Comparison of ENCODE assay signal across 13 cellular contexts in genomic region chr19:2345794-2346663, GRCh38. TPM values are rescaled to one million over a fixed set of nuclear protein-coding genes. Genes with fewer than 3 reads are reported as not detected.
DNase-seq lines count a peak whose midpoint lies in the region; ATAC-seq, FAIRE-seq and TF ChIP-seq lines count a peak whose summit lies in the region.
"Had no signal": no experiment of that assay in that cellular context is flagged by ENCODE, and none has a peak within 500 bp of the region (broad histone marks: within the 10 kb centered on the region; RNA-seq: fewer than 3 reads in every experiment).

No MANE protein-coding gene starts in this region.

- intact Hi-C loops in endothelial cell of umbilical vein (cut with micrococcal nuclease) (no loop called here), sciatic nerve (cut with DNase I) (no loop called here)

- H3K36me3 ChIP-seq in endothelial cell of umbilical vein (ENCODE audit: control insufficient read depth in 2 of 2, extremely low read depth in 1 of 2, insufficient read depth in 2 of 2, low read length in 2 of 2) = peaks cover 0 to 13% of the 10 kb centered on the region in 2 experiments

- no peaks in the 10 kb centered on the region for H3K27me3 Mint-ChIP-seq in activated T-cell treated with anti-CD3 and anti-CD28 coated beads, Interleukin-2, amount 50 U/mL, for 24 hours

- no peak overlapping the region for H3K4me2 ChIP-seq in endothelial cell of umbilical vein (ENCODE audit: insufficient read depth, low read length)

- TF ChIP-seq CTCF in endothelial cell of umbilical vein (IDR thresholded peaks at IDR 0.05; ENCODE audit: extremely low read depth in 1 of 2, insufficient read depth in 1 of 2, low read depth in 1 of 2, low read length in 2 of 2) = no peak

- H3K27ac ChIP-seq in endothelial cell of umbilical vein (ENCODE audit: insufficient read depth, low read depth, low read length) = no peak overlapping the region
- H3K27ac ChIP-seq: coronary artery had no signal

- CTCF ChIA-PET in endothelial cell of umbilical vein (lab: Charles Lee) = no interaction called here

- no peaks in the 10 kb centered on the region for H3K9me3 ChIP-seq in endothelial cell of umbilical vein (replicated peaks; ENCODE audit: control insufficient read depth, insufficient read depth, low read length)

- H3K9me3 Mint-ChIP-seq in activated T-cell treated with anti-CD3 and anti-CD28 coated beads, Interleukin-2, amount 50 U/mL, for 24 hours = no peaks in the 10 kb centered on the region
- H3K9me3 Mint-ChIP-seq: activated T-helper 2 cell treated with anti-CD3 and anti-CD28 coated beads, Interferon-gamma antibody, Interleukin-2, Interleukin-4, amounts not matched to agents 10 μg/mL and 5 μg/mL and 100 μg/mL, durations not matched to agents 14 hours and 24 hours and 36 hours had no signal

- no peaks in the 10 kb centered on the region for H3K27me3 ChIP-seq in endothelial cell of umbilical vein (ENCODE audit: control insufficient read depth in 2 of 2, insufficient read depth in 2 of 2, low read length in 2 of 2)

- DNase-seq in DMS53 (lab: John Stamatoyannopoulos, UW) (peak; percentile 23), DMS53 treated with DMSO at 0.1 percent for 48 hours (lab: John Stamatoyannopoulos, UW; ENCODE audit: unreplicated experiment) (no peak), NCI-H69 (lab: John Stamatoyannopoulos, UW) (peak; percentile 22), endothelial cell of umbilical vein (ENCODE audit: low read depth, low spot score) (peak; percentile 37), sciatic nerve (ENCODE audit: low spot score) (no peak), EL (no peak), NCI-H128 (lab: John Stamatoyannopoulos, UW; ENCODE audit: unreplicated experiment) (no peak)
- no peak for DNase-seq in activated T-cell treated with anti-CD3 and anti-CD28 coated beads, Interleukin-2, amount 50 U/mL, for 24 hours

- no peak for TF ChIP-seq POLR2A in endothelial cell of umbilical vein (IDR thresholded peaks at IDR 0.05; ENCODE audit: low read depth, low read length)

- no peaks in the 10 kb centered on the region for H3K9me1 ChIP-seq in endothelial cell of umbilical vein (replicated peaks; ENCODE audit: control insufficient read depth, extremely low read depth, insufficient read depth, low read length)

- POLR2A ChIA-PET in endothelial cell of umbilical vein (lab: Charles Lee) = no interaction called here

- H3K4me3 Mint-ChIP-seq in activated T-cell treated with anti-CD3 and anti-CD28 coated beads, Interleukin-2, amount 50 U/mL, for 24 hours = no peak overlapping the region

- no peak overlapping the region for H3K9ac ChIP-seq in endothelial cell of umbilical vein (replicated peaks; ENCODE audit: extremely low read depth, insufficient read depth, low read length)

- no peaks in the 10 kb centered on the region for H4K20me1 ChIP-seq in endothelial cell of umbilical vein (replicated peaks; ENCODE audit: control insufficient read depth, extremely low read depth, insufficient read depth, low read length)

- no peaks in the 10 kb centered on the region for H3K79me2 ChIP-seq in endothelial cell of umbilical vein (ENCODE audit: control insufficient read depth, insufficient read depth, low read length)

- BruUV-seq in endothelial cell of umbilical vein (replicated peaks; lab: Mats Ljungman, UMichigan) = no TSS peak

- peak; percentile 72 for ATAC-seq in sciatic nerve

- peaks cover 17% of the 10 kb centered on the region for H3K36me3 Mint-ChIP-seq in activated T-cell treated with anti-CD3 and anti-CD28 coated beads, Interleukin-2, amount 50 U/mL, for 24 hours (ENCODE audit: low read depth)

- no peak overlapping the region for H3K4me3 ChIP-seq in endothelial cell of umbilical vein (replicated peaks in 1 of 3; ENCODE audit: insufficient read depth in 1 of 3, low read depth in 1 of 3, low read length in 3 of 3)
- H3K4me3 ChIP-seq: coronary artery had no signal

- H2AFZ ChIP-seq in endothelial cell of umbilical vein (ENCODE audit: low read depth, low read length) = no peak overlapping the region

- no peaks in the 10 kb centered on the region for H3K4me1 Mint-ChIP-seq in activated T-cell treated with anti-CD3 and anti-CD28 coated beads, Interleukin-2, amount 50 U/mL, for 24 hours (ENCODE audit: low read depth)

- no peaks in the 10 kb centered on the region for H3K4me1 ChIP-seq in endothelial cell of umbilical vein (ENCODE audit: control insufficient read depth, extremely low read depth, insufficient read depth, low read length)

- FAIRE-seq in endothelial cell of umbilical vein (lab: Jason Lieb, UNC) = peak; percentile 26
- FAIRE-seq: G401.6, TTC549 had no signal

- dilution Hi-C loops in endothelial cell of umbilical vein (cut with MboI; ENCODE audit: extremely low pct_ligation_motif_present, low sequenced_read_pairs) = no loop called here

- no peak overlapping the region for H3K27ac Mint-ChIP-seq in activated T-cell treated with anti-CD3 and anti-CD28 coated beads, Interleukin-2, amount 50 U/mL, for 24 hours
- H3K27ac Mint-ChIP-seq: activated T-helper 2 cell treated with anti-CD3 and anti-CD28 coated beads, Interferon-gamma antibody, Interleukin-2, Interleukin-4, amounts not matched to agents 10 μg/mL and 5 μg/mL and 100 μg/mL, durations not matched to agents 14 hours and 24 hours and 36 hours had no signal

TF ChIP-seq in endothelial cell of umbilical vein, 7 proteins besides CTCF, POLR2A, EP300 and RAD21:
- no peak for TF ChIP-seq MAX (IDR thresholded peaks at IDR 0.05; ENCODE audit: insufficient read depth, insufficient read length)
- TF ChIP-seq EZH2 (IDR thresholded peaks at IDR 0.05; ENCODE audit: borderline replicate concordance, low read depth, low read length, severe bottlenecking) = no peak
- TF ChIP-seq JUN (IDR thresholded peaks at IDR 0.05; ENCODE audit: borderline replicate concordance, insufficient read depth, insufficient read length, low read depth) = no peak
- no peak for TF ChIP-seq MYC (IDR thresholded peaks at IDR 0.05; ENCODE audit: low read depth, low read length)
- TF ChIP-seq FOS (IDR thresholded peaks at IDR 0.05; ENCODE audit: borderline replicate concordance, insufficient read depth, low read length) = no peak
- TF ChIP-seq POLR2AphosphoS5 (IDR thresholded peaks at IDR 0.05; ENCODE audit: insufficient read depth, low read depth, low read length) = no peak
- no peak for TF ChIP-seq GATA2 (IDR thresholded peaks at IDR 0.05; ENCODE audit: insufficient read depth, insufficient read length, low read depth, low read length)

RNA-seq across cellular contexts. Expression of gene TMPRSS9, which starts 14.0 kb away (rescaled TPM):
- total RNA-seq in endothelial cell of umbilical vein (not detected in 2 replicates), sciatic nerve (not detected)
- polyA plus RNA-seq in endothelial cell of umbilical vein = not detected in 2 replicates
- not detected in 2 replicates for polyA plus RNA-seq in endothelial cell of umbilical vein (2011; cell fraction: cytosol; rRNA removed)
- not detected in 2 replicates for polyA plus RNA-seq in endothelial cell of umbilical vein (2011; cell fraction: nucleus; rRNA removed)
- polyA plus RNA-seq in endothelial cell of umbilical vein (2012) = 0.08 TPM in 2 replicates
- polyA minus RNA-seq in endothelial cell of umbilical vein = not detected in 2 replicates
- not detected for polyA minus RNA-seq in endothelial cell of umbilical vein (2011; cell fraction: cytosol; rRNA and poly(A)+ RNA removed)
- not detected in 2 replicates for polyA minus RNA-seq in endothelial cell of umbilical vein (2011; cell fraction: nucleus; rRNA and poly(A)+ RNA removed)
- total RNA-seq: A172; activated T-helper 2 cell treated with anti-CD3 and anti-CD28 coated beads, Interferon-gamma antibody, Interleukin-2, Interleukin-4, amounts not matched to agents 10 μg/mL and 5 μg/mL and 100 μg/mL, durations not matched to agents 14 hours and 24 hours and 36 hours had no signal

RNA-seq across cellular contexts. Expression of gene SPPL2B, which starts 17.5 kb away (rescaled TPM):
- total RNA-seq in endothelial cell of umbilical vein = 59.8 and 62.7 TPM in 2 replicates
- polyA plus RNA-seq in endothelial cell of umbilical vein = 60.7 and 72.8 TPM in 2 replicates
- 15.3 and 22.6 TPM in 2 replicates for polyA plus RNA-seq in endothelial cell of umbilical vein (2011; cell fraction: cytosol; rRNA removed)
- 221 and 251 TPM in 2 replicates for polyA plus RNA-seq in endothelial cell of umbilical vein (2011; cell fraction: nucleus; rRNA removed)
- polyA plus RNA-seq in endothelial cell of umbilical vein (2012) = 37.3 and 49.5 TPM in 2 replicates
- 32.8 and 38.7 TPM in 2 replicates for polyA minus RNA-seq in endothelial cell of umbilical vein
- 19.5 TPM for polyA minus RNA-seq in endothelial cell of umbilical vein (2011; cell fraction: cytosol; rRNA and poly(A)+ RNA removed)
- 22.4 and 51.8 TPM in 2 replicates for polyA minus RNA-seq in endothelial cell of umbilical vein (2011; cell fraction: nucleus; rRNA and poly(A)+ RNA removed)
- total RNA-seq in sciatic nerve = 48.0 TPM

RNA-seq across cellular contexts. Expression of gene LSM7, which starts 17.6 kb away (rescaled TPM):
- 124 and 131 TPM in 2 replicates for total RNA-seq in endothelial cell of umbilical vein
- 673 and 777 TPM in 2 replicates for polyA plus RNA-seq in endothelial cell of umbilical vein
- polyA plus RNA-seq in endothelial cell of umbilical vein (2011; cell fraction: cytosol; rRNA removed) = 801 and 870 TPM in 2 replicates
- polyA plus RNA-seq in endothelial cell of umbilical vein (2011; cell fraction: nucleus; rRNA removed) = 195 and 232 TPM in 2 replicates
- polyA plus RNA-seq in endothelial cell of umbilical vein (2012) = 200 and 280 TPM in 2 replicates
- 49.3 and 58.7 TPM in 2 replicates for polyA minus RNA-seq in endothelial cell of umbilical vein
- 47.5 TPM for polyA minus RNA-seq in endothelial cell of umbilical vein (2011; cell fraction: cytosol; rRNA and poly(A)+ RNA removed)
- 17.0 and 26.4 TPM in 2 replicates for polyA minus RNA-seq in endothelial cell of umbilical vein (2011; cell fraction: nucleus; rRNA and poly(A)+ RNA removed)
- total RNA-seq in sciatic nerve = 46.9 TPM

RNA-seq across cellular contexts. Expression of gene LINGO3, which starts 38.1 kb away (rescaled TPM):
- total RNA-seq in endothelial cell of umbilical vein (not detected in 2 replicates), sciatic nerve (not detected)
- polyA plus RNA-seq in endothelial cell of umbilical vein = not detected in 2 replicates
- not detected in 2 replicates for polyA plus RNA-seq in endothelial cell of umbilical vein (2011; cell fraction: cytosol; rRNA removed)
- not detected in 2 replicates for polyA plus RNA-seq in endothelial cell of umbilical vein (2011; cell fraction: nucleus; rRNA removed)
- polyA plus RNA-seq in endothelial cell of umbilical vein (2012) = not detected in 2 replicates
- not detected in 2 replicates for polyA minus RNA-seq in endothelial cell of umbilical vein
- not detected for polyA minus RNA-seq in endothelial cell of umbilical vein (2011; cell fraction: cytosol; rRNA and poly(A)+ RNA removed)
- not detected in 2 replicates for polyA minus RNA-seq in endothelial cell of umbilical vein (2011; cell fraction: nucleus; rRNA and poly(A)+ RNA removed)
- total RNA-seq: A172 had no signal

Comparison
In these comparisons a context has a peak if more than half of its experiments do, and no peak if none do; other contexts are left out.
1. DNase-seq: peak in DMS53 (single experiment), NCI-H69 (single experiment) and endothelial cell of umbilical vein (single experiment); none in DMS53 treated with DMSO at 0.1 percent for 48 hours (single experiment), sciatic nerve (single experiment), EL (single experiment), NCI-H128 (single experiment) and activated T-cell treated with anti-CD3 and anti-CD28 coated beads, Interleukin-2, amount 50 U/mL, for 24 hours (single experiment).